Comparison of ENCODE assay signal across 1 cellular context in the genomic region with DNA sequence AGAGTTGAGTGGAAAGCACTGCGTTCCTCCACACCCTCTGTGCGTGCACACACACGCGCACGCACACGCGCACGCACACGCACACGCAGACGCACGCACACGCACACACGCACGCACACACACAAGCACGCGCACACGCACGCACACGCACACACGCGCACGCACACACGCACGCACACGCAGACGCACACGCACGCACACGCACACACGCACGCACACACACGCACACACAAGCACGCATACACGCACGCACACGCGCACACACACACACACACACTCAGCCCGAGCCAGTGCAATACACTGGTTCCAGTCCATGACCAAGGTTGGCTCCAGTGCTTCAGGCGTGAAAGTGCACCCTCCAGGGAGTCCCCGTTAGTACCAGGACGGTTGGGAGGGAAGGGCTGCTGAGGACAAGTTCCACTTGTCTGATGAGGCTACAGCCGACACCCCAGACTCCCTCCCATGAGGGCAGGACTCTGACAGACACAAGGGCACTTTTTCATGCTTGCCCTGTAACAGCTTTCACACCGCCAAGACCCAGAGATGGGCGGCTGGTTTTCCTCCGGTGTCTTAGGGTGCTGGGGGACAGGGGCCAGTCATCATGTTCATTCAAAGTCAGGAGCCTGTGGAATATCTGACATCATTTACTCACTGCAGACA.
TF ChIP-seq lines count a peak whose summit lies in the region.

No MANE protein-coding gene starts in this region.

TF ChIP-seq in H1, 55 proteins besides CTCF, POLR2A, EP300 and RAD21:
- no peak for TF ChIP-seq POLR2AphosphoS5 (IDR thresholded peaks at IDR 0.05; ENCODE audit: low read depth, low read length)
- no peak for TF ChIP-seq BACH1 (IDR thresholded peaks at IDR 0.05; ENCODE audit: low read length)
- no peak for TF ChIP-seq CREB1 (IDR thresholded peaks at IDR 0.05)
- TF ChIP-seq CBX8 (IDR thresholded peaks at IDR 0.05; ENCODE audit: borderline replicate concordance, low read depth, low read length) = no peak
- no peak for TF ChIP-seq SP1 (IDR thresholded peaks at IDR 0.05; ENCODE audit: low read depth, low read length)
- TF ChIP-seq, protein P1, sequence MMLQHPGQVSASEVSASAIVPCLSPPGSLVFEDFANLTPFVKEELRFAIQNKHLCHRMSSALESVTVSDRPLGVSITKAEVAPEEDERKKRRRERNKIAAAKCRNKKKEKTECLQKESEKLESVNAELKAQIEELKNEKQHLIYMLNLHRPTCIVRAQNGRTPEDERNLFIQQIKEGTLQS (IDR thresholded peaks at IDR 0.05; ENCODE audit: insufficient read depth, low read depth, low read length) = no peak
- no peak for TF ChIP-seq RXRA (IDR thresholded peaks at IDR 0.05; ENCODE audit: insufficient read depth, low read depth, low read length)
- no peak for TF ChIP-seq YY1 (IDR thresholded peaks at IDR 0.05; ENCODE audit: low read depth, low read length)
- TF ChIP-seq BCL11A (IDR thresholded peaks at IDR 0.05; ENCODE audit: low read depth in 2 of 2, low read length in 2 of 2) = no peak
- TF ChIP-seq, protein P2, sequence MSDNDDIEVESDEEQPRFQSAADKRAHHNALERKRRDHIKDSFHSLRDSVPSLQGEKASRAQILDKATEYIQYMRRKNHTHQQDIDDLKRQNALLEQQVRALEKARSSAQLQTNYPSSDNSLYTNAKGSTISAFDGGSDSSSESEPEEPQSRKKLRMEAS (IDR thresholded peaks at IDR 0.05) = no peak
- no peak for TF ChIP-seq RNF2 (IDR thresholded peaks at IDR 0.05; ENCODE audit: borderline replicate concordance, low read depth, low read length, missing control alignments, poor library complexity, severe bottlenecking)
- no peak for TF ChIP-seq HDAC2 (IDR thresholded peaks at IDR 0.05; ENCODE audit: borderline replicate concordance in 1 of 2, low read depth in 2 of 2, low read length in 2 of 2)
- TF ChIP-seq JUND (IDR thresholded peaks at IDR 0.05; ENCODE audit: low read length) = no peak
- TF ChIP-seq TCF12 (IDR thresholded peaks at IDR 0.05; ENCODE audit: low read depth, low read length) = no peak
